29 cellular contexts compared by ENCODE assay signal in the genomic region with DNA sequence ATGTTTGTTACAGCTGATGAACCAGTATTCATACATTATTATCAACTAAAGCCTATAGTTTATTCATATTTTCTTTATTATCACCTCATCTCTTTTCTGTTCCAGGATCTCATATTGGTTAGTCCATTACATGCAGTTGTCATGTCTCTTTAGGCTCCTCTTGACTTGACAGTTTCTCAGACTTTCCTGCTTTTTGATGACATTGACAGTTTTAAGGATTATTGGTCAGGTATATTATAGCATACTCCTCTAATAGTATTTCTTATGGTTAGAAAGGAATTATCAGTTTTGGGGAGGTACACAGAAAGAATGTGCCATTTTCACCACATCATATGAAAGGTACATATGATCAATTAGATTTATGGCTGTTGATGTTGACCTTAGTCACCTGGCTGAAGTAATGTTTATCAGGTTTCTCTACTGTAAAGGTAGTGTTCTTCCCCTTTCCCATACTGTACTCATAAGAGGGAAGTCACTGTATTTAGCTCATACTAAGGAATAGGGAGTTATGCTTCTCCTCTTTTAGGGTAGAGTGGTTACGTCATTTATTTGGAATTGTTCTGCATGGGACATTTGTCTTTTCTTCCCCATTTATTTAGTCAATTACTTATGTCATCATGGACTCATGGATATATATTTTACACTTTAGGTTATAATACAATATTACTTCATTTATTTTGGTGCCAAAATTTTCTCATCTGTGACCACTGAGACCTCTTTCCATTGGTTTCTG. TPM values are rescaled to one million over a fixed set of nuclear protein-coding genes. Genes with fewer than 3 reads are reported as not detected.
"Had no signal": no experiment of that assay in that cellular context is flagged by ENCODE, and none has a peak within 500 bp of the region (broad histone marks: within the 10 kb centered on the region; RNA-seq: fewer than 3 reads in every experiment).

No MANE protein-coding gene starts in this region.

- H3K79me2 ChIP-seq: parathyroid adenoma had no signal

- H3K9ac ChIP-seq: neural progenitor cell, parathyroid adenoma had no signal

- H3K4me3 ChIP-seq: neural progenitor cell, ovary, psoas muscle, skin epidermis, smooth muscle cell, spleen, stomach, thoracic aorta, thyroid gland, tibial nerve, upper lobe of left lung, vagina had no signal

- H2AFZ ChIP-seq: neural progenitor cell, parathyroid adenoma had no signal

- H3K36me3 ChIP-seq: neural progenitor cell, ovary, spleen, stomach, thoracic aorta, thyroid gland, tibial nerve, upper lobe of left lung, vagina had no signal

- H3K4me1 ChIP-seq: parathyroid adenoma, psoas muscle, spleen, stomach, thyroid gland, tibial nerve, upper lobe of left lung, vagina had no signal

- H3K27ac ChIP-seq: neural progenitor cell, ovary, parathyroid adenoma, psoas muscle, skin epidermis, spleen, stomach, thoracic aorta, thyroid gland, tibial nerve, upper lobe of left lung, vagina had no signal

- DNase-seq: natural killer cell; occipital lobe; ovary; posterior cingulate gyrus; psoas muscle; right cardiac atrium; spleen; stimulated activated CD4-positive, alpha-beta T cell treated with anti-CD3 and anti-CD28 coated beads, Interleukin-12 subunit alpha, Interleukin-12 subunit beta, amount 100 ng/mL, for 4 hours; stimulated activated CD4-positive, alpha-beta T cell treated with anti-CD3 and anti-CD28 coated beads, Interleukin-1b, Interleukin-23, amount 100 ng/mL, for 48 hours; stimulated activated CD4-positive, alpha-beta T cell treated with anti-CD3 and anti-CD28 coated beads, Interleukin-4, amount 100 ng/mL, for 1 hour; stimulated activated CD4-positive, alpha-beta T cell treated with anti-CD3 and anti-CD28 coated beads, Interleukin-4, amount 100 ng/mL, for 4 hours; stimulated activated CD8-positive, alpha-beta memory T cell treated with anti-CD3 and anti-CD28 coated beads, Interleukin-4, amount 100 ng/mL, for 48 hours; stimulated activated naive CD4-positive, alpha-beta T cell; stomach; thyroid gland; trophoblast cell; upper lobe of left lung had no signal

- FAIRE-seq: urothelium cell line had no signal

- ATAC-seq: natural killer cell; psoas muscle; right cardiac atrium; sciatic nerve; stimulated activated memory B cell treated with anti-CD40 and anti-IgM and Interleukin-4, amounts not matched to agents 10 μg/mL and 1 μg/mL and 100 μg/mL, for 72 hours had no signal

- H3K4me2 ChIP-seq: neural progenitor cell, smooth muscle cell had no signal

- H3K9me3 ChIP-seq: ovary, psoas muscle, spleen, stomach, thoracic aorta, thyroid gland, tibial nerve, upper lobe of left lung, vagina had no signal

- H3K27me3 ChIP-seq: neural progenitor cell, ovary, spleen, stomach, thyroid gland, tibial nerve, upper lobe of left lung, vagina had no signal

RNA-seq across cellular contexts. Expression of a gene that starts 9.4 kb away (rescaled TPM):
- total RNA-seq: natural killer cell, psoas muscle, renal cortical epithelial cell, smooth muscle cell, vagina had no signal
- polyA plus RNA-seq: neural cell, stomach had no signal
